ENCODE assay signal across 17 cellular contexts in genomic region chr14:34453226-34453625, GRCh38. TPM values are rescaled to one million over a fixed set of nuclear protein-coding genes. Genes with fewer than 3 reads are reported as not detected.
DNase-seq lines count a peak whose midpoint lies in the region; ATAC-seq, FAIRE-seq and TF ChIP-seq lines count a peak whose summit lies in the region.
"Had no signal": no experiment of that assay in that cellular context is flagged by ENCODE, and none has a peak within 500 bp of the region (broad histone marks: within the 10 kb centered on the region; RNA-seq: fewer than 3 reads in every experiment).

No MANE protein-coding gene starts in this region.

- peak overlapping the region in 1 of 2 experiments; percentile 29; a peak in 3 of 6 replicates for H3K27ac ChIP-seq in A549
- H3K27ac ChIP-seq: Peyer's patch had no signal

- H3K4me3 ChIP-seq in A549 = no peak overlapping the region
- H3K4me3 ChIP-seq: Peyer's patch had no signal

- POLR2A ChIA-PET in A549 (lab: Yijun Ruan, JAX) = interaction anchor here (0.6 kb wide), 1 partner anchor 9 kb away, joined by 5 read pairs; the partner anchor contains the start of gene SPTSSA

- intact Hi-C loops in posterior cingulate gyrus (cut with DNase I) = no loop called here

- no peaks in the 10 kb centered on the region for H3K9me3 ChIP-seq in A549
- H3K9me3 ChIP-seq: Peyer's patch had no signal

- TF ChIP-seq CTCF in A549 (IDR thresholded peaks at IDR 0.05) = no peak

- 53% methylated on average over 2 of the region's 2 CpGs for WGBS in A549 (ENCODE audit: missing lambda C conversion rate)

- TF ChIP-seq POLR2A in A549 (IDR thresholded peaks at IDR 0.05; ENCODE audit: low read length) = no peak

- CTCF ChIA-PET in A549 (lab: Yijun Ruan, JAX) = interaction anchor here (2.6 kb wide), 1 partner anchor 46 kb away, joined by 6 read pairs; no protein-coding TSS in a partner anchor

- TF ChIP-seq EP300 in A549 (IDR thresholded peaks at IDR 0.05) = no peak

- TF ChIP-seq RAD21 in A549 (conservative IDR thresholded peaks at IDR 0.05 in 1 of 2, IDR thresholded peaks at IDR 0.05 in 1 of 2) = no peak

- H3K4me1 ChIP-seq in A549 = peaks cover 56% of the 10 kb centered on the region
- H3K4me1 ChIP-seq: Peyer's patch had no signal

- FAIRE-seq in A549 (lab: Jason Lieb, UNC) = no peak

- DNase-seq in A549 (ENCODE audit: low read depth in 1 of 2, low spot score in 1 of 2) = no peak
- DNase-seq in ELF-1 (ENCODE audit: low read depth, low spot score) = peak; percentile 40
- peak; percentile 60 for DNase-seq in SHP77 treated with DMSO at 0.1 percent for 48 hours (lab: John Stamatoyannopoulos, UW)
- DNase-seq in medulla oblongata (ENCODE audit: extremely low spot score) = peak; percentile 61
- no peak for DNase-seq in amniotic stem cell (lab: John Stamatoyannopoulos, UW)
- no peak for DNase-seq in posterior cingulate gyrus
- no peak for DNase-seq in stimulated activated CD4-positive, alpha-beta T cell treated with anti-CD3 and anti-CD28 coated beads, Interleukin-12 subunit alpha, Interleukin-12 subunit beta, amount 100 ng/mL, for 4 hours
- DNase-seq: ACHN, AML-193, H9, NCI-H146, NCI-H446 treated with DMSO at 0.1 percent for 48 hours, NCI-H82, Peyer's patch, SIG-M5, SW 1271 had no signal

- H3K4me2 ChIP-seq in A549 = peak overlapping the region; percentile 8; the same call in 2 of the 3 replicates

- ATAC-seq in A549 (peak; percentile 40 to 48; a peak in 4 of 6 replicates), HG02981 (IDR thresholded peaks at IDR 0.05; ENCODE audit: unreplicated experiment) (no peak)

TF ChIP-seq in A549, 52 proteins besides CTCF, POLR2A, EP300 and RAD21:
- TF ChIP-seq HEYL (CRISPR knock-in tag; IDR thresholded peaks at IDR 0.05) (no peak), ZC3H11A (IDR thresholded peaks at IDR 0.05) (no peak), USF2 (IDR thresholded peaks at IDR 0.05) (no peak), REST (IDR thresholded peaks at IDR 0.05) (no peak), JUN (IDR thresholded peaks at IDR 0.05) (no peak), SMC3 (IDR thresholded peaks at IDR 0.05) (no peak), ATOH8 (CRISPR knock-in tag; IDR thresholded peaks at IDR 0.05; ENCODE audit: low read depth) (no peak), MYC (IDR thresholded peaks at IDR 0.05; ENCODE audit: borderline replicate concordance, low read length) (no peak), FOXS1 (CRISPR knock-in tag; IDR thresholded peaks at IDR 0.05) (no peak), HOXA7 (CRISPR knock-in tag; IDR thresholded peaks at IDR 0.05) (no peak), EHF (CRISPR knock-in tag; IDR thresholded peaks at IDR 0.05) (no peak), FOSB (CRISPR knock-in tag; IDR thresholded peaks at IDR 0.05) (no peak), TFCP2L1 (CRISPR knock-in tag; IDR thresholded peaks at IDR 0.05) (no peak), RFX5 (IDR thresholded peaks at IDR 0.05) (no peak), ZNF302 (CRISPR knock-in tag; IDR thresholded peaks at IDR 0.05) (no peak), ZFP36 (IDR thresholded peaks at IDR 0.05; ENCODE audit: borderline replicate concordance, partially characterized antibody) (no peak), HOXB13 (CRISPR knock-in tag; IDR thresholded peaks at IDR 0.05; ENCODE audit: low read depth) (no peak), FOSL2 (IDR thresholded peaks at IDR 0.05) (no peak), FOSL2 (CRISPR knock-in tag; IDR thresholded peaks at IDR 0.05) (no peak), PHF8 (IDR thresholded peaks at IDR 0.05; ENCODE audit: borderline replicate concordance, low read depth) (no peak)

RNA-seq across cellular contexts. Expression of gene SPTSSA, which starts 8.8 kb away (rescaled TPM):
- polyA plus RNA-seq in A549 (2011; rRNA removed) (91.6 and 105 TPM in 2 replicates), A549 (2017; fragmentation: RNase III; extraction: RNeasy Plus Mini Kit Qiagen cat#74134 plus additional on column Dnase treatment) (35.6 to 68.0 TPM (median 65.3 TPM) in 3 replicates)
- polyA plus RNA-seq in A549 (2012; cell fraction: cytosol; rRNA removed) = 70.8 and 71.7 TPM in 2 replicates
- polyA plus RNA-seq in A549 (2012; cell fraction: nucleus; rRNA removed) = 14.5 and 19.8 TPM in 2 replicates
- polyA minus RNA-seq in A549 (2011; rRNA and poly(A)+ RNA removed) = 31.5 and 37.6 TPM in 2 replicates

Comparison
In these comparisons a context has a peak if more than half of its experiments do, and no peak if none do; other contexts are left out.
1. DNase-seq: peak in ELF-1 (single experiment), SHP77 treated with DMSO at 0.1 percent for 48 hours (single experiment) and medulla oblongata (single experiment); none in A549 (0 of 2), amniotic stem cell (single experiment), posterior cingulate gyrus (0 of 10) and stimulated activated CD4-positive, alpha-beta T cell treated with anti-CD3 and anti-CD28 coated beads, Interleukin-12 subunit alpha, Interleukin-12 subunit beta, amount 100 ng/mL, for 4 hours (single experiment).